In genomic region chr10:87866575-87866974, GRCh38 we compare ENCODE assay signal across 8 cellular contexts. TPM values are rescaled to one million over a fixed set of nuclear protein-coding genes. Genes with fewer than 3 reads are reported as not detected.
DNase-seq lines count a peak whose midpoint lies in the region; ATAC-seq and TF ChIP-seq lines count a peak whose summit lies in the region.

No MANE protein-coding gene starts in this region.

- intact Hi-C loops in left cardiac atrium (cut with DNase I) = loop anchor here in 1 of 2 donors (5.0 kb wide), 1 partner anchor 61 kb away; no protein-coding TSS in a partner anchor

- H3K36me3 Mint-ChIP-seq in brain (peaks cover 11% of the 10 kb centered on the region), mesothelial cell of epicardium (no peaks in the 10 kb centered on the region)

- peak overlapping the region; percentile 92 to 100 (median 95) for H3K4me3 Mint-ChIP-seq in brain
- peak overlapping the region; percentile 91 for H3K4me3 Mint-ChIP-seq in mesothelial cell of epicardium

- H3K4me3 ChIP-seq in right atrium auricular region = peak overlapping the region; percentile 73 to 87

- TF ChIP-seq CTCF in right atrium auricular region (IDR thresholded peaks at IDR 0.05) (no peak), brain (conservative IDR thresholded peaks at IDR 0.05) (no peak), mesothelial cell of epicardium (IDR thresholded peaks at IDR 0.05; ENCODE audit: unreplicated experiment) (no peak), RWPE1 (conservative IDR thresholded peaks at IDR 0.05; ENCODE audit: low read depth) (no peak)

- H3K9me3 ChIP-seq in right atrium auricular region = no peaks in the 10 kb centered on the region

- H3K9me3 Mint-ChIP-seq in brain = peaks cover 0 to 5% (median 1%) of the 10 kb centered on the region in 5 experiments
- no peaks in the 10 kb centered on the region for H3K9me3 Mint-ChIP-seq in mesothelial cell of epicardium

- DNase-seq in right atrium auricular region (ENCODE audit: low spot score) (no peak), left cardiac atrium (no peak), mesothelial cell of epicardium (ENCODE audit: low spot score in 2 of 2, unreplicated experiment in 2 of 2) (no peak), amniotic stem cell (lab: John Stamatoyannopoulos, UW) (no peak), RWPE1 (ENCODE audit: low spot score) (no peak), NOMO-1 (lab: John Stamatoyannopoulos, UW; ENCODE audit: unreplicated experiment in 2 of 2) (no peak)

- POLR2A ChIA-PET in RWPE1 (lab: Yijun Ruan, JAX; ENCODE audit: low non-redundant PET) = no interaction called here

- H3K4me1 Mint-ChIP-seq in brain (peaks cover 45% of the 10 kb centered on the region), mesothelial cell of epicardium (peaks cover 44% of the 10 kb centered on the region)

- peaks cover 0 to 24% of the 10 kb centered on the region in 2 donors for H3K4me1 ChIP-seq in right atrium auricular region

- no peaks in the 10 kb centered on the region for H3K36me3 ChIP-seq in right atrium auricular region

- CTCF ChIA-PET in RWPE1 (lab: Yijun Ruan, JAX) = interaction anchor here (1.1 kb wide), 1 partner anchor 523 kb away, joined by 3 read pairs; no protein-coding TSS in a partner anchor

- H3K27me3 Mint-ChIP-seq in brain (peaks cover 31% of the 10 kb centered on the region), mesothelial cell of epicardium (ENCODE audit: low read depth) (no peaks in the 10 kb centered on the region)

- H3K27ac Mint-ChIP-seq in brain (peak overlapping the region; percentile 44 to 100 (median 99)), mesothelial cell of epicardium (peak overlapping the region; percentile 4)

- H3K27ac ChIP-seq in right atrium auricular region (peak overlapping the region; percentile 97), RWPE1 (no peak overlapping the region)

- H3K27me3 ChIP-seq in right atrium auricular region = no peaks in the 10 kb centered on the region

- ATAC-seq in left cardiac atrium (no peak), HG03095 (IDR thresholded peaks at IDR 0.05; ENCODE audit: unreplicated experiment) (no peak)

RNA-seq across cellular contexts. Expression of gene PTEN, which starts 3.1 kb away (rescaled TPM):
- total RNA-seq in right atrium auricular region = 10 to 100 TPM; 46.5 to 55.9 TPM
- total RNA-seq in left cardiac atrium = 10 to 100 TPM; 76.7 to 79.7 TPM
- polyA plus RNA-seq in brain (ENCODE audit: insufficient read depth, low read depth, low replicate concordance) = 29.6 TPM
- total RNA-seq in mesothelial cell of epicardium = 72.7 to 77.9 TPM (median 72.7 TPM) in 3 replicates

RNA-seq across cellular contexts. Expression of gene KLLN, which starts 3.2 kb away (rescaled TPM):
- total RNA-seq in right atrium auricular region (under 1 TPM; 0.28 to 0.56 TPM), left cardiac atrium (under 1 TPM; 0.56 to 0.58 TPM), mesothelial cell of epicardium (1.1 to 1.2 TPM (median 1.2 TPM) in 3 replicates)
- 0.24 TPM for polyA plus RNA-seq in brain (ENCODE audit: insufficient read depth, low read depth, low replicate concordance)

RNA-seq across cellular contexts. Expression of gene ATAD1, which starts 48.5 kb away (rescaled TPM):
- total RNA-seq in right atrium auricular region (10 to 100 TPM; 59.5 to 80.3 TPM), left cardiac atrium (100 to 1,000 TPM in 1 of 2 donors, 10 to 100 TPM in 1; 84.9 to 150 TPM), mesothelial cell of epicardium (49.1 to 54.3 TPM (median 50.2 TPM) in 3 replicates)
- 24.2 TPM for polyA plus RNA-seq in brain (ENCODE audit: insufficient read depth, low read depth, low replicate concordance)
